ENCODE assay signal across 8 cellular contexts in the genomic region with DNA sequence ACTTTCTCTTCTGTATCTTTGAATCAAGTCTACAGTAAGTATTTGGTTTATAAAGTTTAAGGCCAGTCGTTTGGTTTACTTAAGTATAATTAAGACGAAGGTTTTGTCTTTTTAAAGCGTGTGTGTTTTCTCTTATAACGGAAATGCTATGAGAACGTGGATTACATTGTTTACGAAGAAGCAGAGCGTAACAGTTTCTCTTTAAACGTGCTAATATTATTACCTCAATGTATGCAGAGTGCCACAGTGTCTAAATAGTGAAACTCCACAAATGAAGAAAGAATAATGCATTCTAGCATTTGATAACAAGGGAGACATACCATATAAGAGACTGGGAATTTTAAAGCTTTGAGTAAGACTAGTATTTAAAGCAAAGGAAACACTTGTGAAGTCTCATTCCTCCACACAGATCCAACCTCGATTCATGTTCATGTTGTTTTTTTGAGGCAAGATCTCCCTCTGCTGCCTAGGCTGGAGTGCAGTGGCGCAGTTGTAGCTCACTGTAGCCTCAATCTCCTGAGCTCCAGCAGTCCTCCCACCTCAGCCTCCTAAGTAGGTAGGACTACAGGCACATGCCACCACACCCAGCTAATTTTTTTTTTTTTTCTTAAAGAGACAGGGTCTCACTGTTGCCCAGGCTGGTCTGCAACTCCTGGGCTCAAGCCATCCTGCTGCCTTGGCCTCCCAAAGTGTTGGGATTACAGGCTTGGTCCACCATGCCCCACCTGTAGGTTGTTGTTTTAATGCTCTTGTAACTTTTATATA. TPM values are rescaled to one million over a fixed set of nuclear protein-coding genes. Genes with fewer than 3 reads are reported as not detected.
A peak's percentile ranks its signal among the peaks of the same experiment; 100 is the strongest.
DNase-seq lines count a peak whose midpoint lies in the region; ATAC-seq and TF ChIP-seq lines count a peak whose summit lies in the region.

No MANE protein-coding gene starts in this region.

- DNase-seq in DMS 273 (lab: John Stamatoyannopoulos, UW; ENCODE audit: unreplicated experiment) (peak; percentile 60), DMS 273 treated with DMSO at 0.1 percent for 48 hours (lab: John Stamatoyannopoulos, UW) (no peak), NB4 (ENCODE audit: low read depth) (peak; percentile 76), activated T-cell treated with anti-CD3 and anti-CD28 coated beads for 48 hours (ENCODE audit: low read depth) (peak; percentile 18), fibroblast of the aortic adventitia (ENCODE audit: low read depth) (peak; percentile 73), psoas muscle (no peak)

- H3K9me3 ChIP-seq in psoas muscle: no peaks in the 10 kb centered on the region

- peak overlapping the region; percentile 74 for H3K27ac ChIP-seq in psoas muscle

- ATAC-seq in psoas muscle (no peak), GM21723 (IDR thresholded peaks at IDR 0.05; ENCODE audit: unreplicated experiment) (no peak), HG02610 (IDR thresholded peaks at IDR 0.05; ENCODE audit: unreplicated experiment) (no peak)

- H3K27me3 ChIP-seq in psoas muscle (ENCODE audit: insufficient read depth in 3 of 3, low read length in 2 of 3): no peaks in the 10 kb centered on the region

- no peak for TF ChIP-seq POLR2A in NB4 (IDR thresholded peaks at IDR 0.05; ENCODE audit: extremely low read depth, insufficient read length)

- H3K36me3 ChIP-seq in psoas muscle (ENCODE audit: insufficient read depth in 1 of 2, low read depth in 1 of 2): peaks cover 2% of the 10 kb centered on the region in 2 donors

- H3K4me1 ChIP-seq in psoas muscle: peaks cover 25% of the 10 kb centered on the region

- 10 to 14% (median 14%) methylated on average over 10 of the region's 10 CpGs for WGBS in psoas muscle, 3 donors

- TF ChIP-seq CTCF in NB4 (IDR thresholded peaks at IDR 0.05; ENCODE audit: low read depth, low read length) (peak; percentile 44), fibroblast of the aortic adventitia (IDR thresholded peaks at IDR 0.05; ENCODE audit: insufficient read depth, low read length) (peak; percentile 52), psoas muscle (IDR thresholded peaks at IDR 0.05) (peak; percentile 19)

- intact Hi-C loops in psoas muscle (cut with DNase I): no loop called here

- H3K4me3 ChIP-seq in NB4 (ENCODE audit: low read depth, low read length): peak overlapping the region; percentile 98
- H3K4me3 ChIP-seq in fibroblast of the aortic adventitia (ENCODE audit: low read depth, low read length): peak overlapping the region; percentile 70
- H3K4me3 ChIP-seq in psoas muscle: peak overlapping the region; percentile 82

RNA-seq across cellular contexts. Expression of gene USP42, which starts 1.6 kb away (rescaled TPM):
- 5.0 and 7.1 TPM in 2 replicates for total RNA-seq in fibroblast of the aortic adventitia (ENCODE audit: low replicate concordance)
- total RNA-seq in psoas muscle: 1 to 10 TPM; 5.3 to 8.1 (median 5.7) TPM
- polyA plus RNA-seq in psoas muscle: 1 to 10 TPM; 2.4 to 5.9 (median 3.3) TPM

RNA-seq across cellular contexts. Expression of gene EIF2AK1, which starts 47.3 kb away (rescaled TPM):
- total RNA-seq in fibroblast of the aortic adventitia (ENCODE audit: low replicate concordance) (71.2 and 126 TPM in 2 replicates), psoas muscle (10 to 100 TPM; 37.2 to 51.3 (median 44.2) TPM)
- polyA plus RNA-seq in psoas muscle: 10 to 100 TPM; 20.0 to 47.5 (median 29.1) TPM

Comparison
In these comparisons a context has a peak if more than half of its experiments do, and no peak if none do; other contexts are left out.
1. DNase-seq: peak in DMS 273 (single experiment), NB4 (single experiment), activated T-cell treated with anti-CD3 and anti-CD28 coated beads for 48 hours (single experiment) and fibroblast of the aortic adventitia (single experiment); none in DMS 273 treated with DMSO at 0.1 percent for 48 hours (single experiment) and psoas muscle (0 of 2).
2. Peak in every context shown above with its lines, with median percentiles within 50 percentile points of each other: H3K4me3 ChIP-seq and CTCF ChIP-seq.